In the genomic region with DNA sequence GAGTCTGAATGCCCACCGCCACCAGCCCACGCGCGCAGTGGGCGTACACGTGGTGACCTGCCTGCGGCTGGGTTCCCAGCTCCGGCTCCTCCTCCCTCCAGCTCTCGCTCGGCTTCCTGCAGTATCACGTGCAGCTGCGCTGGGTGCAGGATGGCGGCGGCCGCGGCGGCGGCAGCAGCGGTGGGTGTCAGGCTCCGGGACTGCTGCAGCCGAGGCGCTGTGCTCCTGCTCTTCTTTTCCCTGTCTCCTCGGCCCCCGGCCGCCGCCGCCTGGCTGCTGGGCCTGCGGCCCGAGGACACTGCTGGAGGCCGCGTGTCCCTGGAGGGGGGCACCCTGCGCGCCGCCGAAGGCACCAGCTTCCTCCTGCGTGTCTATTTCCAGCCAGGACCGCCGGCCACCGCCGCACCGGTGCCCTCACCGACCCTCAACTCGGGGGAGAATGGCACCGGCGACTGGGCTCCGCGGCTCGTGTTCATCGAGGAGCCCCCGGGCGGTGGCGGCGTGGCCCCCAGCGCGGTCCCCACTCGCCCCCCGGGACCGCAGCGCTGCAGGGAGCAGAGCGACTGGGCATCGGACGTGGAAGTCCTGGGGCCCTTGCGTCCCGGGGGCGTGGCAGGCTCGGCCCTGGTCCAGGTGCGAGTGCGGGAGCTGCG, we compare ENCODE assay signal across 1 cellular context.
TF ChIP-seq lines count a peak whose summit lies in the region.

Gene CNNM1 (plus strand): TSS at position 119 of the 653 bp plus-strand sequence. CDS start 32 bp downstream, at position 151.

TF ChIP-seq in neural cell, 6 proteins besides CTCF, POLR2A, EP300 and RAD21:
- TF ChIP-seq, protein P1, sequence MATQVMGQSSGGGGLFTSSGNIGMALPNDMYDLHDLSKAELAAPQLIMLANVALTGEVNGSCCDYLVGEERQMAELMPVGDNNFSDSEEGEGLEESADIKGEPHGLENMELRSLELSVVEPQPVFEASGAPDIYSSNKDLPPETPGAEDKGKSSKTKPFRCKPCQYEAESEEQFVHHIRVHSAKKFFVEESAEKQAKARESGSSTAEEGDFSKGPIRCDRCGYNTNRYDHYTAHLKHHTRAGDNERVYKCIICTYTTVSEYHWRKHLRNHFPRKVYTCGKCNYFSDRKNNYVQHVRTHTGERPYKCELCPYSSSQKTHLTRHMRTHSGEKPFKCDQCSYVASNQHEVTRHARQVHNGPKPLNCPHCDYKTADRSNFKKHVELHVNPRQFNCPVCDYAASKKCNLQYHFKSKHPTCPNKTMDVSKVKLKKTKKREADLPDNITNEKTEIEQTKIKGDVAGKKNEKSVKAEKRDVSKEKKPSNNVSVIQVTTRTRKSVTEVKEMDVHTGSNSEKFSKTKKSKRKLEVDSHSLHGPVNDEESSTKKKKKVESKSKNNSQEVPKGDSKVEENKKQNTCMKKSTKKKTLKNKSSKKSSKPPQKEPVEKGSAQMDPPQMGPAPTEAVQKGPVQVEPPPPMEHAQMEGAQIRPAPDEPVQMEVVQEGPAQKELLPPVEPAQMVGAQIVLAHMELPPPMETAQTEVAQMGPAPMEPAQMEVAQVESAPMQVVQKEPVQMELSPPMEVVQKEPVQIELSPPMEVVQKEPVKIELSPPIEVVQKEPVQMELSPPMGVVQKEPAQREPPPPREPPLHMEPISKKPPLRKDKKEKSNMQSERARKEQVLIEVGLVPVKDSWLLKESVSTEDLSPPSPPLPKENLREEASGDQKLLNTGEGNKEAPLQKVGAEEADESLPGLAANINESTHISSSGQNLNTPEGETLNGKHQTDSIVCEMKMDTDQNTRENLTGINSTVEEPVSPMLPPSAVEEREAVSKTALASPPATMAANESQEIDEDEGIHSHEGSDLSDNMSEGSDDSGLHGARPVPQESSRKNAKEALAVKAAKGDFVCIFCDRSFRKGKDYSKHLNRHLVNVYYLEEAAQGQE (IDR thresholded peaks at IDR 0.05; ENCODE audit: borderline replicate concordance), result peak; percentile 36
- TF ChIP-seq POLR2AphosphoS5 (IDR thresholded peaks at IDR 0.05), result peak; percentile 57
- no peak for TF ChIP-seq EZH2 (IDR thresholded peaks at IDR 0.05; ENCODE audit: borderline replicate concordance, insufficient read depth, low read length, poor library complexity, severe bottlenecking)
- peak; percentile 94 for TF ChIP-seq MXI1 (conservative IDR thresholded peaks at IDR 0.05; ENCODE audit: poor library complexity, severe bottlenecking)
